Comparison of ENCODE assay signal across 15 cellular contexts in genomic region chr1:225825606-225826005, GRCh38. TPM values are rescaled to one million over a fixed set of nuclear protein-coding genes. Genes with fewer than 3 reads are reported as not detected.
DNase-seq lines count a peak whose midpoint lies in the region; ATAC-seq and TF ChIP-seq lines count a peak whose summit lies in the region.
"Had no signal": no experiment of that assay in that cellular context is flagged by ENCODE, and none has a peak within 500 bp of the region (broad histone marks: within the 10 kb centered on the region; RNA-seq: fewer than 3 reads in every experiment).

No MANE protein-coding gene starts in this region.

- no peaks in the 10 kb centered on the region for H3K27me3 ChIP-seq in heart right ventricle
- H3K27me3 ChIP-seq in aorta (ENCODE audit: control insufficient read depth in 1 of 2, insufficient read depth in 2 of 2, low read length in 1 of 2), result no peaks in the 10 kb centered on the region
- no peaks in the 10 kb centered on the region for H3K27me3 ChIP-seq in PC-9 (ENCODE audit: insufficient read depth, low read depth)
- H3K27me3 ChIP-seq: colonic mucosa, neutrophil had no signal

- POLR2A ChIA-PET in PC-9 (lab: Charles Lee; ENCODE audit: unreplicated experiment), result no interaction called here

- no peak overlapping the region for H2AFZ ChIP-seq in PC-9

- no peak overlapping the region for H3K4me2 ChIP-seq in PC-9

- H3K4me3 ChIP-seq in heart right ventricle (peak overlapping the region in 1 of 10 donors; percentile 2), choroid plexus epithelial cell (ENCODE audit: low read depth, low read length) (no peak overlapping the region), aorta (ENCODE audit: low read length in 2 of 2) (no peak overlapping the region), PC-9 (no peak overlapping the region)
- H3K4me3 ChIP-seq: colonic mucosa had no signal

- BruUV-seq in PC-9 (replicated peaks; lab: Mats Ljungman, UMichigan), result no TSS peak

- no peak for TF ChIP-seq CTCF in heart right ventricle (IDR thresholded peaks at IDR 0.05)
- no peak for TF ChIP-seq CTCF in choroid plexus epithelial cell (conservative IDR thresholded peaks at IDR 0.05; ENCODE audit: low read depth, low read length)
- TF ChIP-seq CTCF in PC-9 (conservative IDR thresholded peaks at IDR 0.05), result no peak

- peaks cover 60% of the 10 kb centered on the region for H3K79me2 ChIP-seq in PC-9 (ENCODE audit: low read depth)

- H3K9me3 ChIP-seq in heart right ventricle, result no peaks in the 10 kb centered on the region
- H3K9me3 ChIP-seq in aorta (ENCODE audit: control insufficient read depth, low read length), result no peaks in the 10 kb centered on the region
- no peaks in the 10 kb centered on the region for H3K9me3 ChIP-seq in PC-9 (ENCODE audit: insufficient read depth, low read depth)
- H3K9me3 ChIP-seq: colonic mucosa, neutrophil had no signal

- DNase-seq in heart right ventricle (no peak), Right ventricle myocardium inferior (ENCODE audit: missing footprints) (no peak), choroid plexus epithelial cell (ENCODE audit: low read depth) (peak; percentile 28), myocyte (ENCODE audit: low read depth) (peak; percentile 34), aorta (peak; percentile 41 to 56), cortex of kidney (lab: John Stamatoyannopoulos, UW) (no peak), ureter (ENCODE audit: low spot score) (no peak), PC-9 (no peak)
- DNase-seq: activated CD8-positive, alpha-beta memory T cell treated with anti-CD3 and anti-CD28 coated beads for 24 hours; colonic mucosa; EL; IMR-90; NCI-H187 treated with DMSO at 0.1 percent for 48 hours had no signal

- H3K4me1 ChIP-seq in heart right ventricle (peaks cover 8 to 52% (median 46%) of the 10 kb centered on the region in 9 donors), aorta (ENCODE audit: control insufficient read depth in 1 of 2, insufficient read depth in 2 of 2, low read length in 2 of 2) (no peaks in the 10 kb centered on the region), PC-9 (replicated peaks; ENCODE audit: insufficient read depth) (0 out of 2 replicates have a peak, but pooled peaks cover 2% of the 10 kb centered on the region)
- H3K4me1 ChIP-seq: colonic mucosa had no signal

- H3F3A ChIP-seq in PC-9 (ENCODE audit: insufficient read depth, low read depth), result peaks cover 3% of the 10 kb centered on the region; the same call in 1 of the 2 replicates

- H4K20me1 ChIP-seq in PC-9 (ENCODE audit: insufficient read depth), result peaks cover 9% of the 10 kb centered on the region; the same call in 1 of the 2 replicates

- CTCF ChIA-PET in PC-9 (lab: Charles Lee), result no interaction called here

- H3K27ac ChIP-seq in heart right ventricle, result peak overlapping the region in 4 of 10 donors; percentile 25 to 59 (median 40)
- H3K27ac ChIP-seq in aorta (ENCODE audit: low read depth in 1 of 2, low read length in 2 of 2), result no peak overlapping the region
- H3K27ac ChIP-seq in PC-9, result no peak overlapping the region
- H3K27ac ChIP-seq: colonic mucosa, neutrophil had no signal

- H3K9me2 ChIP-seq in PC-9 (ENCODE audit: insufficient read depth), result no peaks in the 10 kb centered on the region

- H3K36me3 ChIP-seq in heart right ventricle (peaks cover 0 to 46% (median 4%) of the 10 kb centered on the region in 9 donors), aorta (ENCODE audit: control insufficient read depth in 1 of 2, insufficient read depth in 2 of 2, low read length in 1 of 2) (peaks cover 0 to 2% of the 10 kb centered on the region in 2 donors), PC-9 (ENCODE audit: low read depth) (peaks cover 34% of the 10 kb centered on the region)
- H3K36me3 ChIP-seq: colonic mucosa, neutrophil had no signal

- intact Hi-C loops in heart right ventricle (cut with DNase I), result no loop called here
- intact Hi-C loops in Right ventricle myocardium inferior (cut with DNase I), result no loop called here
- intact Hi-C loops in aorta (cut with DNase I), result no loop called here
- intact Hi-C loops in PC-9 (cut with micrococcal nuclease; ENCODE audit: unreplicated experiment), result no loop called here

- WGBS in heart right ventricle, 2 donors, result 48 to 58% methylated on average over 7 of the region's 7 CpGs
- WGBS in aorta, 2 donors, result 68 to 75% methylated on average over 7 of the region's 7 CpGs

- ATAC-seq in heart right ventricle, result peak in 7 of 8 donors; percentile 31 to 57 (median 47)
- no peak for ATAC-seq in Right ventricle myocardium inferior
- no peak for ATAC-seq in aorta (ENCODE audit: low FRiP score)
- ATAC-seq: Panc1 had no signal

RNA-seq across cellular contexts. Expression of gene EPHX1, which starts 15.7 kb away (rescaled TPM):
- total RNA-seq in heart right ventricle, result 10 to 100 TPM; 34.9 to 80.8 (median 48.4) TPM
- 10 to 100 TPM; 31.5 to 38.2 TPM for polyA plus RNA-seq in heart right ventricle
- 76.0 TPM for total RNA-seq in Right ventricle myocardium inferior
- 24.1 and 28.3 TPM in 2 replicates for total RNA-seq in myocyte
- polyA plus RNA-seq in myocyte (2012), result 98.4 TPM
- total RNA-seq in aorta, result 100 to 1,000 TPM in 1 of 2 donors, 10 to 100 TPM in 1; 57.6 to 153 TPM
- polyA plus RNA-seq in aorta, result 10 to 100 TPM; 20.0 to 66.3 TPM
- 116 TPM for total RNA-seq in ureter
- 288 and 313 TPM in 2 replicates for total RNA-seq in PC-9 (2021)

RNA-seq across cellular contexts. Expression of gene SRP9, which starts 48.0 kb away (rescaled TPM):
- total RNA-seq in heart right ventricle (100 to 1,000 TPM; 165 to 199 (median 175) TPM), Right ventricle myocardium inferior (192 TPM), myocyte (249 and 277 TPM in 2 replicates), aorta (100 to 1,000 TPM; 128 to 140 TPM), ureter (249 TPM), PC-9 (2021) (291 and 406 TPM in 2 replicates)
- polyA plus RNA-seq in heart right ventricle (100 to 1,000 TPM; 121 to 153 TPM), aorta (100 to 1,000 TPM; 180 to 390 TPM)
- polyA plus RNA-seq in myocyte (2012), result 230 TPM

RNA-seq across cellular contexts. Expression of gene TMEM63A, which starts 56.6 kb away (rescaled TPM):
- total RNA-seq in heart right ventricle (10 to 100 TPM; 20.9 to 33.5 (median 24.7) TPM), Right ventricle myocardium inferior (30.6 TPM), myocyte (7.8 and 10.8 TPM in 2 replicates), aorta (100 to 1,000 TPM in 1 of 2 donors, 10 to 100 TPM in 1; 89.3 to 118 TPM), ureter (191 TPM), PC-9 (2021) (115 and 126 TPM in 2 replicates)
- polyA plus RNA-seq in heart right ventricle (10 to 100 TPM; 10.4 to 69.1 TPM), aorta (10 to 100 TPM in 1 of 2 donors, 1 to 10 TPM in 1; 7.6 to 73.5 TPM)
- polyA plus RNA-seq in myocyte (2012), result 19.6 TPM

Comparison
In these comparisons a context has a peak if more than half of its experiments do, and no peak if none do; other contexts are left out.
1. ATAC-seq: peak in heart right ventricle (7 of 8); none in Right ventricle myocardium inferior (single experiment) and aorta (single experiment).
2. DNase-seq: peak in choroid plexus epithelial cell (single experiment), myocyte (single experiment) and aorta (2 of 2); none in heart right ventricle (0 of 2), Right ventricle myocardium inferior (single experiment), cortex of kidney (single experiment), ureter (single experiment) and PC-9 (0 of 2).